ENCODE assay signal across 24 cellular contexts in the genomic region with DNA sequence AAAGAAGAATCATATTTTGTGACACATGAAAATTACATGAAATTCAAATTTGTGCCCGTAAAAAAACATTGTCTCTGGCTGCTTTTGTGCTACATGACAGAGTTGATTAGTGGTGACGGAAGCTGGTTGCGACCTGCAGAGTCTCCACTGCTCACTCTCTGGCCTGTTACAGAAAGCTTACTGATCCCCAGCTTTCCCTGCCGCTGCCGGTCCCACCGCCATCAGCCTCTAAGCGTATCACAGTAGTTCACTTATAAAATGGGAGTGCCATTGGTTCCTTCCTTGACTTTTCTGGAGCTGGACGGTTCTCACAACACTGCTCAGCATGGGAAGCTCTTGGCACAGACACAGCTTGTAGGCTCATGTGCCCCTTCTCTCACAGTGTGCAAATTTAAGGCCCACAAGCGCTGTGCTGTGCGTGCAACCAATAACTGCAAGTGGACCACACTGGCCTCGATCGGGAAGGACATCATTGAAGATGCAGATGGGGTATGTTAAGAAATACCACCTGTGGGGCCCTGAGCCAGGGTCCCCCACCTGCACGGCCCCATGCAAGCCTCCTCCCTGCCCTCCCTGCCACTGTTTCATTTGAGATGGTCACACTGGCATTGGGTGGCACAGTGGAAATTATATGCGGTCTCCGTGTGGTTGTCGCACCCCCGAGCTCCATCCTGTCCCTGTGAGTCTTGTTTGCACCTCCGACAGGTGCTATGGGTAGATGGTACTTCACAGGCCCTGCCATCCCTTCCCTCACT.
DNase-seq lines count a peak whose midpoint lies in the region; ATAC-seq and TF ChIP-seq lines count a peak whose summit lies in the region.
"Had no signal": no experiment of that assay in that cellular context is flagged by ENCODE, and none has a peak within 500 bp of the region (broad histone marks: within the 10 kb centered on the region; RNA-seq: fewer than 3 reads in every experiment).

No MANE protein-coding gene starts in this region.

- no peak for DNase-seq in T-helper 2 cell treated with Interferon-gamma antibody and Interleukin-4, amounts not matched to agents 5 μg/mL and 100 μg/mL, for 36 hours (ENCODE audit: low spot score)
- DNase-seq in T-helper 2 cell (no peak), left lobe of liver (ENCODE audit: low spot score) (peak; percentile 36), sigmoid colon (peak; percentile 24), DMS53 (lab: John Stamatoyannopoulos, UW) (no peak), GDM1 (lab: John Stamatoyannopoulos, UW) (no peak), caudate nucleus (lab: John Stamatoyannopoulos, UW) (no peak)
- peak in 1 of 7 experiments; percentile 34 for DNase-seq in CD8-positive, alpha-beta T cell
- DNase-seq: activated gamma-delta T cell; BE2C; Caco-2; erythroblast; foreskin melanocyte; H7; Karpas-422; mammary epithelial cell; NCI-H2029 treated with DMSO at 0.1 percent for 48 hours; NCI-H510A treated with DMSO at 0.1 percent for 48 hours; RPMI8226; SK-N-SH; stimulated activated CD4-positive, alpha-beta T cell treated with anti-CD3 and anti-CD28 coated beads, Interleukin-2, amount 100 ng/mL, for 24 hours; stimulated activated naive CD4-positive, alpha-beta T cell treated with Interleukin-2 at 50 U/mL for 16 hours had no signal

- TF ChIP-seq POLR2A in sigmoid colon (IDR thresholded peaks at IDR 0.05): no peak

- no peaks in the 10 kb centered on the region for H3K4me1 ChIP-seq in CD8-positive, alpha-beta T cell (ENCODE audit: insufficient read depth, low read length)
- no peaks in the 10 kb centered on the region for H3K4me1 ChIP-seq in sigmoid colon
- H3K4me1 ChIP-seq: BE2C, Caco-2, parathyroid adenoma had no signal

- no peaks in the 10 kb centered on the region for H3K9me3 Mint-ChIP-seq in T-helper 2 cell treated with Interferon-gamma antibody and Interleukin-4, amounts not matched to agents 5 μg/mL and 100 μg/mL, for 36 hours
- no peaks in the 10 kb centered on the region for H3K9me3 Mint-ChIP-seq in CD8-positive, alpha-beta T cell

- WGBS in sigmoid colon, 2 donors: 96% methylated on average over 18 of the region's 18 CpGs

- H3K9me3 ChIP-seq in CD8-positive, alpha-beta T cell (ENCODE audit: low read length): no peaks in the 10 kb centered on the region
- H3K9me3 ChIP-seq in sigmoid colon: no peaks in the 10 kb centered on the region
- H3K9me3 ChIP-seq: Caco-2, SK-N-SH had no signal

- no peak for ATAC-seq in CD8-positive, alpha-beta T cell
- no peak for ATAC-seq in left lobe of liver

- H3K4me1 Mint-ChIP-seq in T-helper 2 cell treated with Interferon-gamma antibody and Interleukin-4, amounts not matched to agents 5 μg/mL and 100 μg/mL, for 36 hours (ENCODE audit: low read depth): peaks cover 6% of the 10 kb centered on the region
- peaks cover 24% of the 10 kb centered on the region for H3K4me1 Mint-ChIP-seq in CD8-positive, alpha-beta T cell (ENCODE audit: low read depth)

- intact Hi-C loops in CD8-positive, alpha-beta T cell (cut with DNase I, micrococcal nuclease): no loop called here
- intact Hi-C loops in sigmoid colon (cut with DNase I): no loop called here

- no peak overlapping the region for H3K4me3 ChIP-seq in CD8-positive, alpha-beta T cell (ENCODE audit: low read depth, low read length)
- no peak overlapping the region for H3K4me3 ChIP-seq in sigmoid colon

- H3K4me3 Mint-ChIP-seq in T-helper 2 cell treated with Interferon-gamma antibody and Interleukin-4, amounts not matched to agents 5 μg/mL and 100 μg/mL, for 36 hours: no peak overlapping the region
- no peak overlapping the region for H3K4me3 Mint-ChIP-seq in CD8-positive, alpha-beta T cell

- peaks cover 49% of the 10 kb centered on the region for H3K36me3 Mint-ChIP-seq in T-helper 2 cell treated with Interferon-gamma antibody and Interleukin-4, amounts not matched to agents 5 μg/mL and 100 μg/mL, for 36 hours (ENCODE audit: low read depth)
- H3K36me3 Mint-ChIP-seq in CD8-positive, alpha-beta T cell: peaks cover 81% of the 10 kb centered on the region

- no peak for TF ChIP-seq EP300 in sigmoid colon (IDR thresholded peaks at IDR 0.05)

- H3K27ac ChIP-seq in CD8-positive, alpha-beta T cell (ENCODE audit: low read depth, low read length): no peak overlapping the region
- H3K27ac ChIP-seq in sigmoid colon (no peak overlapping the region), caudate nucleus (ENCODE audit: low read depth, low read length) (no peak overlapping the region)
- H3K27ac ChIP-seq: 22Rv1, parathyroid adenoma had no signal

- peak overlapping the region; percentile 21 for H3K27ac Mint-ChIP-seq in T-helper 2 cell treated with Interferon-gamma antibody and Interleukin-4, amounts not matched to agents 5 μg/mL and 100 μg/mL, for 36 hours
- H3K27ac Mint-ChIP-seq in CD8-positive, alpha-beta T cell: peak overlapping the region; percentile 62

- TF ChIP-seq CTCF in CD8-positive, alpha-beta T cell (IDR thresholded peaks at IDR 0.05): no peak
- no peak for TF ChIP-seq CTCF in sigmoid colon (IDR thresholded peaks at IDR 0.05)

- no peaks in the 10 kb centered on the region for H3K27me3 Mint-ChIP-seq in T-helper 2 cell treated with Interferon-gamma antibody and Interleukin-4, amounts not matched to agents 5 μg/mL and 100 μg/mL, for 36 hours (ENCODE audit: low read depth)
- no peaks in the 10 kb centered on the region for H3K27me3 Mint-ChIP-seq in CD8-positive, alpha-beta T cell (ENCODE audit: low read depth)

- CTCF ChIA-PET in CD8-positive, alpha-beta T cell (lab: Charles Lee): interaction anchor here (2.2 to 37.8 kb wide), 3 partner anchors 8 to 35 kb away, joined by 5 to 847 read pairs (median 20); no protein-coding TSS in a partner anchor

- POLR2A ChIA-PET in CD8-positive, alpha-beta T cell (lab: Charles Lee): interaction anchor here (1.1 kb wide), 1 partner anchor 9 kb away, joined by 3 read pairs; no protein-coding TSS in a partner anchor

- peaks cover 47% of the 10 kb centered on the region for H3K36me3 ChIP-seq in CD8-positive, alpha-beta T cell (ENCODE audit: insufficient read depth, low read length)
- peaks cover 5 to 63% (median 17%) of the 10 kb centered on the region in 4 donors for H3K36me3 ChIP-seq in sigmoid colon

- no peaks in the 10 kb centered on the region for H3K27me3 ChIP-seq in CD8-positive, alpha-beta T cell (ENCODE audit: insufficient read depth, low read length)
- no peaks in the 10 kb centered on the region for H3K27me3 ChIP-seq in sigmoid colon
- H3K27me3 ChIP-seq: BE2C had no signal

Comparison
In these comparisons a context has a peak if more than half of its experiments do, and no peak if none do; other contexts are left out.
1. DNase-seq: peak in left lobe of liver (single experiment) and sigmoid colon (single experiment); none in T-helper 2 cell treated with Interferon-gamma antibody and Interleukin-4, amounts not matched to agents 5 μg/mL and 100 μg/mL, for 36 hours (single experiment), T-helper 2 cell (0 of 5), DMS53 (single experiment), GDM1 (single experiment) and caudate nucleus (0 of 61).